Comparison of ENCODE assay signal across 1 cellular context in genomic region chr7:157004839-157005455, GRCh38.
TF ChIP-seq lines count a peak whose summit lies in the region.

No MANE protein-coding gene starts in this region.

TF ChIP-seq in WTC11, 78 proteins besides CTCF, POLR2A, EP300 and RAD21 (continued from another document):
- TF ChIP-seq ZNF671 (CRISPR knock-in tag; IDR thresholded peaks at IDR 0.05) = no peak
- TF ChIP-seq, protein P1, sequence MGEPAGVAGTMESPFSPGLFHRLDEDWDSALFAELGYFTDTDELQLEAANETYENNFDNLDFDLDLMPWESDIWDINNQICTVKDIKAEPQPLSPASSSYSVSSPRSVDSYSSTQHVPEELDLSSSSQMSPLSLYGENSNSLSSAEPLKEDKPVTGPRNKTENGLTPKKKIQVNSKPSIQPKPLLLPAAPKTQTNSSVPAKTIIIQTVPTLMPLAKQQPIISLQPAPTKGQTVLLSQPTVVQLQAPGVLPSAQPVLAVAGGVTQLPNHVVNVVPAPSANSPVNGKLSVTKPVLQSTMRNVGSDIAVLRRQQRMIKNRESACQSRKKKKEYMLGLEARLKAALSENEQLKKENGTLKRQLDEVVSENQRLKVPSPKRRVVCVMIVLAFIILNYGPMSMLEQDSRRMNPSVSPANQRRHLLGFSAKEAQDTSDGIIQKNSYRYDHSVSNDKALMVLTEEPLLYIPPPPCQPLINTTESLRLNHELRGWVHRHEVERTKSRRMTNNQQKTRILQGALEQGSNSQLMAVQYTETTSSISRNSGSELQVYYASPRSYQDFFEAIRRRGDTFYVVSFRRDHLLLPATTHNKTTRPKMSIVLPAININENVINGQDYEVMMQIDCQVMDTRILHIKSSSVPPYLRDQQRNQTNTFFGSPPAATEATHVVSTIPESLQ (CRISPR knock-in tag; IDR thresholded peaks at IDR 0.05) = no peak
